In genomic region chr2:30733829-30734520, GRCh38 we compare ENCODE assay signal across 15 cellular contexts.
DNase-seq lines count a peak whose midpoint lies in the region; ATAC-seq, FAIRE-seq and TF ChIP-seq lines count a peak whose summit lies in the region.
"Had no signal": no experiment of that assay in that cellular context is flagged by ENCODE, and none has a peak within 500 bp of the region (broad histone marks: within the 10 kb centered on the region; RNA-seq: fewer than 3 reads in every experiment).

No MANE protein-coding gene starts in this region.

- H3K27ac ChIP-seq in caudate nucleus (ENCODE audit: low read depth, low read length), result no peak overlapping the region
- H3K27ac ChIP-seq: BLaER1 had no signal

- no peak for ATAC-seq in GM21786 (IDR thresholded peaks at IDR 0.05; ENCODE audit: unreplicated experiment)
- ATAC-seq: GM23338 had no signal

- no peaks in the 10 kb centered on the region for H3K36me3 ChIP-seq in bronchial epithelial cell (ENCODE audit: control insufficient read depth, insufficient read depth, low read length)
- H3K36me3 ChIP-seq: BLaER1 had no signal

- H3K4me3 ChIP-seq in bronchial epithelial cell (ENCODE audit: low read depth, low read length), result no peak overlapping the region
- H3K4me3 ChIP-seq: BLaER1, GM23338 had no signal

- no peak for TF ChIP-seq CTCF in bronchial epithelial cell (IDR thresholded peaks at IDR 0.05; ENCODE audit: insufficient read depth, low read length, severe bottlenecking)

- H3K27me3 ChIP-seq in bronchial epithelial cell (ENCODE audit: control insufficient read depth, insufficient read depth, low read length), result peaks cover 2% of the 10 kb centered on the region
- H3K27me3 ChIP-seq: BLaER1 had no signal

- peak; percentile 35 for DNase-seq in activated CD8-positive, alpha-beta memory T cell treated with anti-CD3 and anti-CD28 coated beads, Interleukin-2, amount 50 U/mL, for 48 hours
- DNase-seq in activated CD8-positive, alpha-beta memory T cell treated with anti-CD3 and anti-CD28 coated beads, Interleukin-2, amount 50 U/mL, for 4 hours, result no peak
- DNase-seq in bronchial epithelial cell (ENCODE audit: low read depth) (no peak), retina (peak; percentile 52), caudate nucleus (lab: John Stamatoyannopoulos, UW) (no peak), NCI-H2196 treated with DMSO at 0.1 percent for 48 hours (lab: John Stamatoyannopoulos, UW; ENCODE audit: unreplicated experiment) (no peak)
- DNase-seq: 8988T; AML-193; Calu3; CD4-positive, CD25-positive, alpha-beta regulatory T cell; DMS 273 treated with DMSO at 0.1 percent for 48 hours; H7 had no signal

- FAIRE-seq in bronchial epithelial cell (lab: Jason Lieb, UNC), result peak; percentile 77

Comparison
In these comparisons a context has a peak if more than half of its experiments do, and no peak if none do; other contexts are left out.
1. DNase-seq: peak in activated CD8-positive, alpha-beta memory T cell treated with anti-CD3 and anti-CD28 coated beads, Interleukin-2, amount 50 U/mL, for 48 hours (single experiment) and retina (single experiment); none in activated CD8-positive, alpha-beta memory T cell treated with anti-CD3 and anti-CD28 coated beads, Interleukin-2, amount 50 U/mL, for 4 hours (single experiment), bronchial epithelial cell (single experiment), caudate nucleus (0 of 61) and NCI-H2196 treated with DMSO at 0.1 percent for 48 hours (single experiment).